8 cellular contexts compared by ENCODE assay signal in the genomic region with DNA sequence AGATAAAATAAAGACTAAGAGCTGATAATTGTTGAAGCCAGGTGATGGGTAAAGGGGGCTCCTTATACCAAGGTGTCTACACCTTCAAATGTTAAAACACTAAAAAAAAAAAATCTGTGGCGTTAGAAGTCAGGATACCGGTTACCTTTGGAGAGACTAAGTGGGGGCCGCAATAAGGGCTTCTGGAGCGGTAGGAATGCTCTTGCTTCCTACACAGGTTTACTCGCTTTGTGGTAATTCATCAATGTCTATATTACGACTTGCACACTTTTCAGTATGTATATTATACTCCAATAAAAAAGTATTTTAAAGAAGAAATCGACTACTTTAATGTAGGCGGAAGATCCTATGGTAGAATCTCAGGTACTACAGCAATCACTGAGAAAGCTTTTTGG. TPM values are rescaled to one million over a fixed set of nuclear protein-coding genes. Genes with fewer than 3 reads are reported as not detected.
DNase-seq lines count a peak whose midpoint lies in the region; ATAC-seq lines count a peak whose summit lies in the region.

No MANE protein-coding gene starts in this region.

- H3K27me3 Mint-ChIP-seq in activated CD4-positive, alpha-beta T cell treated with anti-CD3 and anti-CD28 coated beads, Interleukin-2, amount 10 ng/mL, durations not matched to agents 24 days and 14 days, result no peaks in the 10 kb centered on the region
- H3K27me3 Mint-ChIP-seq in activated naive CD8-positive, alpha-beta T cell treated with anti-CD3 and anti-CD28 coated beads, Interleukin-2, amount 50 U/mL, for 24 hours, result no peaks in the 10 kb centered on the region

- H3K27me3 ChIP-seq in thymus (ENCODE audit: control insufficient read depth, insufficient read depth), result no peaks in the 10 kb centered on the region

- H3K36me3 ChIP-seq in thymus (ENCODE audit: control insufficient read depth, insufficient read depth), result peaks cover 11% of the 10 kb centered on the region

- H3K9me3 Mint-ChIP-seq in activated CD4-positive, alpha-beta T cell treated with anti-CD3 and anti-CD28 coated beads, Interleukin-2, amount 10 ng/mL, durations not matched to agents 24 days and 14 days, result no peaks in the 10 kb centered on the region
- H3K9me3 Mint-ChIP-seq in activated naive CD8-positive, alpha-beta T cell treated with anti-CD3 and anti-CD28 coated beads, Interleukin-2, amount 50 U/mL, for 24 hours, result no peaks in the 10 kb centered on the region

- intact Hi-C loops in activated CD4-positive, alpha-beta T cell treated with anti-CD3 and anti-CD28 coated beads, Interleukin-2, amount 10 ng/mL, durations not matched to agents 24 days and 14 days (cut with micrococcal nuclease), result loop anchor here (5.0 to 10.0 kb wide), 4 partner anchors 510 to 1260 kb away; a partner anchor contains a TSS
- intact Hi-C loops in left colon (cut with DNase I, micrococcal nuclease), result loop anchor here in 1 of 2 donors (10.0 kb wide), 1 partner anchor 173 kb away; no protein-coding TSS in a partner anchor

- peaks cover 22% of the 10 kb centered on the region for H3K4me1 Mint-ChIP-seq in activated CD4-positive, alpha-beta T cell treated with anti-CD3 and anti-CD28 coated beads, Interleukin-2, amount 10 ng/mL, durations not matched to agents 24 days and 14 days
- peaks cover 48% of the 10 kb centered on the region for H3K4me1 Mint-ChIP-seq in activated naive CD8-positive, alpha-beta T cell treated with anti-CD3 and anti-CD28 coated beads, Interleukin-2, amount 50 U/mL, for 24 hours

- peak overlapping the region; percentile 93 for H3K27ac Mint-ChIP-seq in activated CD4-positive, alpha-beta T cell treated with anti-CD3 and anti-CD28 coated beads, Interleukin-2, amount 10 ng/mL, durations not matched to agents 24 days and 14 days
- H3K27ac Mint-ChIP-seq in activated naive CD8-positive, alpha-beta T cell treated with anti-CD3 and anti-CD28 coated beads, Interleukin-2, amount 50 U/mL, for 24 hours, result peak overlapping the region; percentile 96

- H3K9me3 ChIP-seq in thymus (ENCODE audit: control insufficient read depth), result no peaks in the 10 kb centered on the region

- ATAC-seq in activated naive CD8-positive, alpha-beta T cell treated with anti-CD3 and anti-CD28 coated beads, Interleukin-2, amount 50 U/mL, for 24 hours, result no peak
- ATAC-seq in left colon, result peak; percentile 19

- H3K36me3 Mint-ChIP-seq in activated CD4-positive, alpha-beta T cell treated with anti-CD3 and anti-CD28 coated beads, Interleukin-2, amount 10 ng/mL, durations not matched to agents 24 days and 14 days (ENCODE audit: low read depth), result peaks cover 35% of the 10 kb centered on the region
- H3K36me3 Mint-ChIP-seq in activated naive CD8-positive, alpha-beta T cell treated with anti-CD3 and anti-CD28 coated beads, Interleukin-2, amount 50 U/mL, for 24 hours (ENCODE audit: low read depth), result peaks cover 54% of the 10 kb centered on the region

- H3K4me1 ChIP-seq in thymus (ENCODE audit: control insufficient read depth, insufficient read depth, low read length), result peaks cover 4% of the 10 kb centered on the region

- peak overlapping the region; percentile 89 for H3K4me3 Mint-ChIP-seq in activated CD4-positive, alpha-beta T cell treated with anti-CD3 and anti-CD28 coated beads, Interleukin-2, amount 10 ng/mL, durations not matched to agents 24 days and 14 days
- peak overlapping the region; percentile 84 for H3K4me3 Mint-ChIP-seq in activated naive CD8-positive, alpha-beta T cell treated with anti-CD3 and anti-CD28 coated beads, Interleukin-2, amount 50 U/mL, for 24 hours

- H3K4me3 ChIP-seq in thymus (ENCODE audit: low read length), result peak overlapping the region; percentile 74

- 8% methylated on average over 8 of the region's 8 CpGs for WGBS in thymus

- DNase-seq in activated CD4-positive, alpha-beta T cell treated with anti-CD3 and anti-CD28 coated beads, Interleukin-2, amount 10 ng/mL, durations not matched to agents 24 days and 14 days, result peak; percentile 59
- no peak for DNase-seq in activated CD4-positive, alpha-beta T cell treated with anti-CD3 and anti-CD28 coated beads, Interleukin-2, amount 50 U/mL, for 1 hour
- no peak for DNase-seq in activated naive CD8-positive, alpha-beta T cell treated with anti-CD3 and anti-CD28 coated beads, Interleukin-2, amount 50 U/mL, for 24 hours
- DNase-seq in left colon (no peak), cerebellum (ENCODE audit: low spot score) (no peak), mesenteric fat pad (ENCODE audit: low spot score) (no peak), HuH-7 (ENCODE audit: low spot score) (no peak)

- peak overlapping the region; percentile 94 for H3K27ac ChIP-seq in thymus (ENCODE audit: low read depth)

RNA-seq across cellular contexts. Expression of a gene that starts 12.5 kb away (rescaled TPM):
- total RNA-seq in activated CD4-positive, alpha-beta T cell treated with anti-CD3 and anti-CD28 coated beads, Interleukin-2, amount 10 ng/mL, durations not matched to agents 24 days and 14 days, result 96.5 and 98.7 TPM in 2 replicates
- total RNA-seq in left colon (10 to 100 TPM; 35.6 to 40.6 TPM), cerebellum (56.3 TPM), mesenteric fat pad (41.1 TPM)
- 27.9 TPM for polyA plus RNA-seq in thymus

RNA-seq across cellular contexts. Expression of a gene that starts 12.6 kb away (rescaled TPM):
- total RNA-seq in activated CD4-positive, alpha-beta T cell treated with anti-CD3 and anti-CD28 coated beads, Interleukin-2, amount 10 ng/mL, durations not matched to agents 24 days and 14 days, result 13.6 and 15.1 TPM in 2 replicates
- total RNA-seq in left colon (1 to 10 TPM; 4.3 to 5.7 TPM), cerebellum (7.3 TPM), mesenteric fat pad (7.6 TPM)
- 4.1 TPM for polyA plus RNA-seq in thymus
